ENCODE assay signal across 23 cellular contexts in genomic region chr15:74464897-74465296, GRCh38.
"Had no signal": no experiment of that assay in that cellular context is flagged by ENCODE, and none has a peak within 500 bp of the region (broad histone marks: within the 10 kb centered on the region; RNA-seq: fewer than 3 reads in every experiment).

No MANE protein-coding gene starts in this region.

- H3K36me3 ChIP-seq: pancreas, right atrium auricular region, thyroid gland had no signal

- H3K9me3 Mint-ChIP-seq: activated T-cell treated with anti-CD3 and anti-CD28 coated beads, Interleukin-2, amount 50 U/mL, for 24 hours; natural killer cell treated with Interleukin-12 subunit alpha and Interleukin-12 subunit beta and Interleukin-15 and Interleukin-18, amount 100 ng/mL, for 72 hours had no signal

- H3K4me3 Mint-ChIP-seq: activated CD4-positive, alpha-beta memory T cell treated with anti-CD3 and anti-CD28 coated beads, Interleukin-2, amount 10 ng/mL, durations not matched to agents 7 days and 5 days; activated T-cell treated with anti-CD3 and anti-CD28 coated beads, Interleukin-2, amount 50 U/mL, for 24 hours had no signal

- ATAC-seq: gastroesophageal sphincter; left ventricle myocardium superior; natural killer cell treated with Interleukin-12 subunit alpha and Interleukin-12 subunit beta and Interleukin-15 and Interleukin-18, amount 100 ng/mL, for 72 hours; pancreas; psoas muscle; upper lobe of right lung had no signal

- H3K27ac ChIP-seq: epithelial cell of prostate, gastroesophageal sphincter, pancreas, psoas muscle, right atrium auricular region, thyroid gland, upper lobe of right lung had no signal

- H3K9me3 ChIP-seq: gastroesophageal sphincter, pancreas, psoas muscle, right atrium auricular region, spleen, thyroid gland, upper lobe of right lung had no signal

- H3K4me3 ChIP-seq: gastroesophageal sphincter, pancreas, psoas muscle, right atrium auricular region, spleen, thyroid gland, upper lobe of right lung had no signal

- H3K27ac Mint-ChIP-seq: activated T-cell treated with anti-CD3 and anti-CD28 coated beads, Interleukin-2, amount 50 U/mL, for 24 hours; brain; natural killer cell treated with Interleukin-12 subunit alpha and Interleukin-12 subunit beta and Interleukin-15 and Interleukin-18, amount 100 ng/mL, for 72 hours; stimulated activated naive CD8-positive, alpha-beta T cell treated with anti-CD3 and anti-CD28 coated beads, Interleukin-15, Interleukin-2, amounts not matched to agents 100 ng/mL and 50 ng/mL, for 24 hours had no signal

- H3K27me3 ChIP-seq: gastroesophageal sphincter, pancreas, right atrium auricular region, spleen, thyroid gland, upper lobe of right lung had no signal

- DNase-seq: activated CD4-positive, alpha-beta memory T cell treated with anti-CD3 and anti-CD28 coated beads, Interleukin-2, amount 10 ng/mL, durations not matched to agents 7 days and 5 days; activated CD4-positive, alpha-beta T cell treated with anti-CD3 and anti-CD28 coated beads for 48 hours; activated CD4-positive, CD25-positive, alpha-beta regulatory T cell; activated CD8-positive, alpha-beta memory T cell treated with anti-CD3 and anti-CD28 coated beads, Interleukin-2, amount 50 U/mL, for 4 hours; activated gamma-delta T cell; activated naive CD4-positive, alpha-beta T cell treated with anti-CD3 and anti-CD28 coated beads, Interleukin-2, amount 50 U/mL, for 16 hours; activated T-cell treated with anti-CD3 and anti-CD28 coated beads, Interleukin-2, amount 50 U/mL, for 24 hours; aorta; head of caudate nucleus; left ventricle myocardium superior; pancreas; psoas muscle; spleen; stimulated activated CD4-positive, alpha-beta T cell treated with anti-CD3 and anti-CD28 coated beads, Interleukin-4, amount 100 ng/mL, for 4 hours; substantia nigra; thyroid gland; upper lobe of right lung had no signal

- H3K27me3 Mint-ChIP-seq: activated CD4-positive, alpha-beta memory T cell treated with anti-CD3 and anti-CD28 coated beads, Interleukin-2, amount 10 ng/mL, durations not matched to agents 7 days and 5 days; activated T-cell treated with anti-CD3 and anti-CD28 coated beads, Interleukin-2, amount 50 U/mL, for 24 hours; natural killer cell treated with Interleukin-12 subunit alpha and Interleukin-12 subunit beta and Interleukin-15 and Interleukin-18, amount 100 ng/mL, for 72 hours; stimulated activated naive CD8-positive, alpha-beta T cell treated with anti-CD3 and anti-CD28 coated beads, Interleukin-15, Interleukin-2, amounts not matched to agents 100 ng/mL and 50 ng/mL, for 24 hours had no signal
